In the genomic region with DNA sequence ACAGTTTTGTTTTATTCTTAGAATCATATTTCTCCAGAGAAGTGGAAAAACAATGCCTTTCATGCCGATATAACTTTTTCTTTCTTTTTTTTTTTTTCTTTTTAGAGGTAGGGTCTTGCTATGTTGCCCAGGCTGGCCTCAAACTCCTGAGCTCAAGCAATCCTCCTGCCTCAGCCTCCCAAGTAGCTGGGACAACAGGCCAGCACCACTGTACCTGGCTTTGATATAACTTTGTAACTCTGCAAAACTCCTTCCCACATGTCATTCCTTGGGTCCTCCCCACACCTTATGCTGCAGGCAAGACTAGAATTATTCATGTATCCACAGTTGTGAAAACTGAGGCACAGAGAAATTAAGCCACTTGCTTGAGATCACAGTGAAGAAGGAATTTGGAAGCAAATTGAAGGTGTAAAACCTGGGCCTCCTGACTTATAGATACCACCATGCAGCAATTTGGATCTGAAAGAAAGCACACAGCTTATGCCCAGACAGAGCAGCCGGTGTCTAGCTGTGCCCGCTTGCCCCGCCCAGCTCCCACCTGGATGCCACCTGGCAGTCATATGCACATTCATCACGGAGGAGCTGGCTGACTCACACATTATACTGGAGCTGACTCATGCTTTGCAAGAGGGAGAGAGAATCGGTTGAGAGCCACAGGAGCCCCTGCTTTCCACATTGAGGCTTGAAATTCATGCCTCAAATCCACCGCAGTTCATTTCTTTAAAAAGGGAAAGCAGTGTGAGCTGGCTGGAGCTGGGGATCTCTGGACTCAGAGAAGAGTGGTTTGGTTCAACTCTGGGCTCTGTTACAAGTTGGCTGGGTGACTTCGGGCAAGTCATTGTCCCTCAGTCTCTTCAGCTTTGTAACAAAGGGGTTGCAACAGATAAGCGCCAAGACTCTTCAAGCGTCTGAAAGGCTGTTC, we compare ENCODE assay signal across 8 cellular contexts. TPM values are rescaled to one million over a fixed set of nuclear protein-coding genes. Genes with fewer than 3 reads are reported as not detected.
A peak's percentile ranks its signal among the peaks of the same experiment; 100 is the strongest.
DNase-seq lines count a peak whose midpoint lies in the region; ATAC-seq and TF ChIP-seq lines count a peak whose summit lies in the region.

No MANE protein-coding gene starts in this region.

- no peaks in the 10 kb centered on the region for H3K9me3 ChIP-seq in stomach

- peaks cover 0 to 5% (median 4%) of the 10 kb centered on the region in 3 donors for H3K27me3 ChIP-seq in stomach

- TF ChIP-seq POLR2A in stomach (IDR thresholded peaks at IDR 0.05) = no peak

- TF ChIP-seq EP300 in Ishikawa (IDR thresholded peaks at IDR 0.05; ENCODE audit: borderline replicate concordance) = peak; percentile 97
- TF ChIP-seq EP300 in stomach (IDR thresholded peaks at IDR 0.05) = no peak

- TF ChIP-seq CTCF in foreskin fibroblast (IDR thresholded peaks at IDR 0.05; ENCODE audit: low read depth, low read length) = no peak
- no peak for TF ChIP-seq CTCF in stomach (IDR thresholded peaks at IDR 0.05)

- peak; percentile 58 for DNase-seq in COLO829 (ENCODE audit: low spot score)
- peak; percentile 75 to 83 for DNase-seq in SHP77 (lab: John Stamatoyannopoulos, UW)
- peak; percentile 92 to 95 for DNase-seq in foreskin fibroblast
- DNase-seq in stomach = peak; percentile 72

- ATAC-seq in HG03571 (IDR thresholded peaks at IDR 0.05; ENCODE audit: unreplicated experiment) (no peak), GM19023 (IDR thresholded peaks at IDR 0.05; ENCODE audit: unreplicated experiment) (no peak), GM21390 (IDR thresholded peaks at IDR 0.05; ENCODE audit: unreplicated experiment) (no peak)

- TF ChIP-seq RAD21 in Ishikawa (IDR thresholded peaks at IDR 0.05; ENCODE audit: low read depth) = peak; percentile 44

- intact Hi-C loops in stomach (cut with DNase I; ENCODE audit: low total_unique reads) = no loop called here

- peak overlapping the region in 1 of 5 donors; percentile 24 for H3K27ac ChIP-seq in stomach

- H3K4me3 ChIP-seq in foreskin fibroblast (ENCODE audit: low read depth in 1 of 2, low read length in 2 of 2) (no peak overlapping the region), stomach (no peak overlapping the region)

- 42 to 57% (median 48%) methylated on average over 10 of the region's 10 CpGs for WGBS in stomach, 5 donors

- peaks cover 16 to 49% (median 28%) of the 10 kb centered on the region in 4 donors for H3K4me1 ChIP-seq in stomach

- no peaks in the 10 kb centered on the region for H3K36me3 ChIP-seq in stomach

TF ChIP-seq in Ishikawa, 13 proteins besides CTCF, POLR2A, EP300 and RAD21:
- TF ChIP-seq NFIC (IDR thresholded peaks at IDR 0.05) (peak; percentile 88), CREB1 (IDR thresholded peaks at IDR 0.05; ENCODE audit: low read depth) (no peak), CEBPB (IDR thresholded peaks at IDR 0.05) (peak; percentile 78), TAF1 (IDR thresholded peaks at IDR 0.05; ENCODE audit: low read depth) (no peak), FOXM1 (IDR thresholded peaks at IDR 0.05; ENCODE audit: borderline replicate concordance, low read depth) (peak; percentile 92), TCF12 (IDR thresholded peaks at IDR 0.05; ENCODE audit: low read depth) (peak; percentile 99), YY1 (IDR thresholded peaks at IDR 0.05; ENCODE audit: low read depth) (peak; percentile 62), EGR1 (IDR thresholded peaks at IDR 0.05) (no peak), ZBTB7A (IDR thresholded peaks at IDR 0.05; ENCODE audit: low read depth) (peak; percentile 28; the same call in 1 of the 2 replicates), TEAD4 (IDR thresholded peaks at IDR 0.05) (peak; percentile 85)
- TF ChIP-seq, protein P1, sequence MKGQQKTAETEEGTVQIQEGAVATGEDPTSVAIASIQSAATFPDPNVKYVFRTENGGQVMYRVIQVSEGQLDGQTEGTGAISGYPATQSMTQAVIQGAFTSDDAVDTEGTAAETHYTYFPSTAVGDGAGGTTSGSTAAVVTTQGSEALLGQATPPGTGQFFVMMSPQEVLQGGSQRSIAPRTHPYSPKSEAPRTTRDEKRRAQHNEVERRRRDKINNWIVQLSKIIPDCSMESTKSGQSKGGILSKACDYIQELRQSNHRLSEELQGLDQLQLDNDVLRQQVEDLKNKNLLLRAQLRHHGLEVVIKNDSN (IDR thresholded peaks at IDR 0.05) = peak; percentile 63
- TF ChIP-seq, protein P2, sequence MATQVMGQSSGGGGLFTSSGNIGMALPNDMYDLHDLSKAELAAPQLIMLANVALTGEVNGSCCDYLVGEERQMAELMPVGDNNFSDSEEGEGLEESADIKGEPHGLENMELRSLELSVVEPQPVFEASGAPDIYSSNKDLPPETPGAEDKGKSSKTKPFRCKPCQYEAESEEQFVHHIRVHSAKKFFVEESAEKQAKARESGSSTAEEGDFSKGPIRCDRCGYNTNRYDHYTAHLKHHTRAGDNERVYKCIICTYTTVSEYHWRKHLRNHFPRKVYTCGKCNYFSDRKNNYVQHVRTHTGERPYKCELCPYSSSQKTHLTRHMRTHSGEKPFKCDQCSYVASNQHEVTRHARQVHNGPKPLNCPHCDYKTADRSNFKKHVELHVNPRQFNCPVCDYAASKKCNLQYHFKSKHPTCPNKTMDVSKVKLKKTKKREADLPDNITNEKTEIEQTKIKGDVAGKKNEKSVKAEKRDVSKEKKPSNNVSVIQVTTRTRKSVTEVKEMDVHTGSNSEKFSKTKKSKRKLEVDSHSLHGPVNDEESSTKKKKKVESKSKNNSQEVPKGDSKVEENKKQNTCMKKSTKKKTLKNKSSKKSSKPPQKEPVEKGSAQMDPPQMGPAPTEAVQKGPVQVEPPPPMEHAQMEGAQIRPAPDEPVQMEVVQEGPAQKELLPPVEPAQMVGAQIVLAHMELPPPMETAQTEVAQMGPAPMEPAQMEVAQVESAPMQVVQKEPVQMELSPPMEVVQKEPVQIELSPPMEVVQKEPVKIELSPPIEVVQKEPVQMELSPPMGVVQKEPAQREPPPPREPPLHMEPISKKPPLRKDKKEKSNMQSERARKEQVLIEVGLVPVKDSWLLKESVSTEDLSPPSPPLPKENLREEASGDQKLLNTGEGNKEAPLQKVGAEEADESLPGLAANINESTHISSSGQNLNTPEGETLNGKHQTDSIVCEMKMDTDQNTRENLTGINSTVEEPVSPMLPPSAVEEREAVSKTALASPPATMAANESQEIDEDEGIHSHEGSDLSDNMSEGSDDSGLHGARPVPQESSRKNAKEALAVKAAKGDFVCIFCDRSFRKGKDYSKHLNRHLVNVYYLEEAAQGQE (IDR thresholded peaks at IDR 0.05; ENCODE audit: low read depth) = no peak
- TF ChIP-seq, protein P3, sequence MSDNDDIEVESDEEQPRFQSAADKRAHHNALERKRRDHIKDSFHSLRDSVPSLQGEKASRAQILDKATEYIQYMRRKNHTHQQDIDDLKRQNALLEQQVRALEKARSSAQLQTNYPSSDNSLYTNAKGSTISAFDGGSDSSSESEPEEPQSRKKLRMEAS (IDR thresholded peaks at IDR 0.05) = peak; percentile 88; the same call in 1 of the 2 replicates

RNA-seq across cellular contexts. Expression of a gene that starts 8.3 kb away (rescaled TPM):
- 10 to 100 TPM in 3 of 5 donors, 1 to 10 TPM in 2; 1.2 to 32.5 (median 28.1) TPM for total RNA-seq in stomach
- polyA plus RNA-seq in stomach = 10 to 100 TPM in 1 of 3 donors, 1 to 10 TPM in 2; 4.3 to 39.8 (median 8.4) TPM
